ENCODE assay signal across 1 cellular context in the genomic region with DNA sequence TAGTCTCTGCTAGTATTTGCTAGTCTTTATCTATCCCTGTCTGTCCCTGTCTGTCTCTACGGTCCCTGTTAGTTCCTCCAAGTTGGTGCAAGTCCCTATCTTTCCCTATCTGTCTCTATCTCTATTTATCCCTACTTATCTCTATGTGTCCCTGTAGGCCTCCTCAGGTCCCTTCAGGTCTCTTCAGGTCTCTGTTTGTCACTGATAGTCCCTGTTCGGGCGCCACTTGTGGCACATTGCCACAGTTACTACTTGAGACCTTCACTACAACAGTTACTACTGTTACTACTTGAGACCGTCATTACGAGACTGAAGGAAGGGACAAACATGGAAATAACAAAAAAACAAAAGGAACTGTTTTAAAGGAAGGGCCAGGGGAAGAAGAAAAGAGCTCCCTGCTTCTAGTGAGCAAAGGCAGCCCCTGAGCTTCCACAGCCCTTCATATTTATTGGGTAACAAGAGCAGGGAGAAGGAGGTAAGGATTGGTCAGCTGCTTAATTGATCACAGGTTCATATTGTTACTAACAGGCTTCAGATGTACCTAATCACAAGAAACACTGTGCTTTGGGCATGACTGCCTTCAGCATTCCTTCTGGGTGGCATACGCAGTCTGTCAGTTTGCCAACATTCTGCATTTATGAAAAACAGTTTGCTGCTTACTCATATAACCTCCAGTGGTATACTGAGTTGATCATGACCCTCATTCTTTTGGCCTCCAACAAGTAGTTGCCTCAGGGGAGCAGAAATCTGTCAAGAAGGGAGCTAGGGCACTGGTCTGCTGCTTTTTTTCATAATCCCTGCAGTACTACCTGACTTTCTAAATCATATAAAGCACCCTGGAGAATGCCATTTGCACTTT.
TF ChIP-seq lines count a peak whose summit lies in the region.

No MANE protein-coding gene starts in this region.

TF ChIP-seq in HepG2, 621 proteins besides CTCF, POLR2A, EP300 and RAD21:
- TF ChIP-seq ZC3H13 (CRISPR knock-in tag; IDR thresholded peaks at IDR 0.05) (no peak), TOPORS (CRISPR knock-in tag; IDR thresholded peaks at IDR 0.05) (peak; percentile 71; the same call in 1 of the 2 replicates), ZNF562 (CRISPR knock-in tag; IDR thresholded peaks at IDR 0.05; ENCODE audit: borderline replicate concordance) (0 out of 2 replicates have a peak, but pooled peaks have one; percentile 30), TBP (CRISPR knock-in tag; IDR thresholded peaks at IDR 0.05) (no peak), ZNF556 (CRISPR knock-in tag; IDR thresholded peaks at IDR 0.05; ENCODE audit: borderline replicate concordance) (peak; percentile 60; the same call in 1 of the 2 replicates), NCOA2 (CRISPR knock-in tag; IDR thresholded peaks at IDR 0.05) (no peak)
- TF ChIP-seq, protein P1, sequence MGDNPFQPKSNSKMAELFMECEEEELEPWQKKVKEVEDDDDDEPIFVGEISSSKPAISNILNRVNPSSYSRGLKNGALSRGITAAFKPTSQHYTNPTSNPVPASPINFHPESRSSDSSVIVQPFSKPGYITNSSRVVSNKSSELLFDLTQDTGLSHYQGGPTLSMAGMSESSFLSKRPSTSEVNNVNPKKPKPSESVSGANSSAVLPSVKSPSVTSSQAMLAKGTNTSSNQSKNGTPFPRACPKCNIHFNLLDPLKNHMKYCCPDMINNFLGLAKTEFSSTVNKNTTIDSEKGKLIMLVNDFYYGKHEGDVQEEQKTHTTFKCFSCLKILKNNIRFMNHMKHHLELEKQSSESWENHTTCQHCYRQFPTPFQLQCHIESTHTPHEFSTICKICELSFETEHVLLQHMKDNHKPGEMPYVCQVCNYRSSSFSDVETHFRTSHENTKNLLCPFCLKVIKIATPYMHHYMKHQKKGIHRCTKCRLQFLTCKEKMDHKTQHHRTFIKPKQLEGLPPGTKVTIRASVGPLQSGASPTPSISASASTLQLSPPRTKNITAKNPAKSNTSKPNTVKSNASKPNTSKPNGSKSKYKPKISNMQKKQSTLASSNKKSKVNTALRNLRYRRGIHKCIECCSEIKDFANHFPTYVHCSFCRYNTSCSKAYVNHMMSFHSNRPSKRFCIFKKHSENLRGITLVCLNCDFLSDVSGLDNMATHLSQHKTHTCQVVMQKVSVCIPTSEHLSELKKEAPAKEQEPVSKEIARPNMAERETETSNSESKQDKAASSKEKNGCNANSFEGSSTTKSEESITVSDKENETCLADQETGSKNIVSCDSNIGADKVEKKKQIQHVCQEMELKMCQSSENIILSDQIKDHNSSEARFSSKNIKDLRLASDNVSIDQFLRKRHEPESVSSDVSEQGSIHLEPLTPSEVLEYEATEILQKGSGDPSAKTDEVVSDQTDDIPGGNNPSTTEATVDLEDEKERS (CRISPR knock-in tag; IDR thresholded peaks at IDR 0.05), result peak; percentile 97
